38 cellular contexts compared by ENCODE assay signal in genomic region chr13:24860775-24861174, GRCh38.
"Had no signal": no experiment of that assay in that cellular context is flagged by ENCODE, and none has a peak within 500 bp of the region (broad histone marks: within the 10 kb centered on the region; RNA-seq: fewer than 3 reads in every experiment).

No MANE protein-coding gene starts in this region.

- H3K9me3 ChIP-seq: adrenal gland, ascending aorta, body of pancreas, breast epithelium had no signal

- H3K36me3 ChIP-seq: adrenal gland, ascending aorta, brain microvascular endothelial cell, breast epithelium, cardiac muscle cell had no signal

- ATAC-seq: activated naive CD4-positive, alpha-beta T cell treated with anti-CD3 and anti-CD28 coated beads, Interleukin-2, amount 50 U/mL, for 72 hours; activated naive CD8-positive, alpha-beta T cell treated with anti-CD3 and anti-CD28 coated beads, Interleukin-2, amount 50 U/mL, for 24 hours; activated T-cell treated with anti-CD3 and anti-CD28 coated beads, Interleukin-2, amount 50 U/mL, for 4 hours; activated T-cell treated with anti-CD3 and anti-CD28 coated beads, Interleukin-2, amount 50 U/mL, for 72 hours; activated T-helper 17 cell treated with anti-CD3 and anti-CD28 coated beads, Interleukin-2, amount 50 U/mL, for 72 hours; body of pancreas had no signal

- H3K9me3 Mint-ChIP-seq: activated naive CD4-positive, alpha-beta T cell treated with anti-CD3 and anti-CD28 coated beads for 36 hours; activated naive CD4-positive, alpha-beta T cell treated with anti-CD3 and anti-CD28 coated beads, Interleukin-2, amount 10 ng/mL, durations not matched to agents 7 days and 5 days; activated naive CD4-positive, alpha-beta T cell treated with anti-CD3 and anti-CD28 coated beads, Interleukin-2, amount 50 U/mL, for 24 hours; activated naive CD4-positive, alpha-beta T cell treated with anti-CD3 and anti-CD28 coated beads, Interleukin-2, amount 50 U/mL, for 72 hours; activated naive CD8-positive, alpha-beta T cell treated with anti-CD3 and anti-CD28 coated beads for 36 hours; activated naive CD8-positive, alpha-beta T cell treated with anti-CD3 and anti-CD28 coated beads, Interleukin-2, amount 10 ng/mL, durations not matched to agents 7 days and 5 days; activated naive CD8-positive, alpha-beta T cell treated with anti-CD3 and anti-CD28 coated beads, Interleukin-2, amount 50 U/mL, for 24 hours; activated T-cell treated with anti-CD3 and anti-CD28 coated beads, Interleukin-2, amount 50 U/mL, for 24 hours; activated T-cell treated with anti-CD3 and anti-CD28 coated beads, Interleukin-2, amount 50 U/mL, for 4 hours; activated T-cell treated with anti-CD3 and anti-CD28 coated beads, Interleukin-2, amount 50 U/mL, for 72 hours; activated T-helper 1 cell treated with anti-CD3 and anti-CD28 coated beads, Interleukin-12 subunit alpha, Interleukin-12 subunit beta, Interleukin-2, Interleukin-4 antibody, amounts not matched to agents 30 ng/mL and 10 ng/mL and 1 ng/mL, durations not matched to agents 14 hours and 24 hours and 36 hours; activated T-helper 17 cell treated with anti-CD3 and anti-CD28 coated beads, Interleukin-2, amount 50 U/mL, for 72 hours; activated T-helper 2 cell treated with anti-CD3 and anti-CD28 coated beads, Interferon-gamma antibody, Interleukin-2, Interleukin-4, amounts not matched to agents 10 μg/mL and 5 μg/mL and 100 μg/mL, durations not matched to agents 14 hours and 24 hours and 36 hours; brain; central memory CD8-positive, alpha-beta T cell had no signal

- H3K27ac Mint-ChIP-seq: activated naive CD4-positive, alpha-beta T cell treated with anti-CD3 and anti-CD28 coated beads for 36 hours; activated naive CD4-positive, alpha-beta T cell treated with anti-CD3 and anti-CD28 coated beads, Interleukin-2, amount 10 ng/mL, durations not matched to agents 7 days and 5 days; activated naive CD4-positive, alpha-beta T cell treated with anti-CD3 and anti-CD28 coated beads, Interleukin-2, amount 50 U/mL, for 24 hours; activated naive CD4-positive, alpha-beta T cell treated with anti-CD3 and anti-CD28 coated beads, Interleukin-2, amount 50 U/mL, for 72 hours; activated naive CD8-positive, alpha-beta T cell; activated naive CD8-positive, alpha-beta T cell treated with anti-CD3 and anti-CD28 coated beads for 36 hours; activated naive CD8-positive, alpha-beta T cell treated with anti-CD3 and anti-CD28 coated beads, Interleukin-2, amount 10 ng/mL, durations not matched to agents 7 days and 5 days; activated naive CD8-positive, alpha-beta T cell treated with anti-CD3 and anti-CD28 coated beads, Interleukin-2, amount 50 U/mL, for 24 hours; activated T-cell treated with anti-CD3 and anti-CD28 coated beads, Interleukin-2, amount 50 U/mL, for 24 hours; activated T-cell treated with anti-CD3 and anti-CD28 coated beads, Interleukin-2, amount 50 U/mL, for 72 hours; activated T-helper 1 cell treated with anti-CD3 and anti-CD28 coated beads, Interleukin-12 subunit alpha, Interleukin-12 subunit beta, Interleukin-2, Interleukin-4 antibody, amounts not matched to agents 30 ng/mL and 10 ng/mL and 1 ng/mL, durations not matched to agents 14 hours and 24 hours and 36 hours; activated T-helper 17 cell treated with anti-CD3 and anti-CD28 coated beads, Interleukin-2, amount 50 U/mL, for 72 hours; activated T-helper 2 cell treated with anti-CD3 and anti-CD28 coated beads, Interferon-gamma antibody, Interleukin-2, Interleukin-4, amounts not matched to agents 10 μg/mL and 5 μg/mL and 100 μg/mL, durations not matched to agents 14 hours and 24 hours and 36 hours; brain had no signal

- H3K4me3 ChIP-seq: adrenal gland, ascending aorta, body of pancreas, breast epithelium, cardiac muscle cell had no signal

- H3K4me3 Mint-ChIP-seq: activated naive CD4-positive, alpha-beta T cell treated with anti-CD3 and anti-CD28 coated beads for 36 hours; activated naive CD4-positive, alpha-beta T cell treated with anti-CD3 and anti-CD28 coated beads, Interleukin-2, amount 10 ng/mL, durations not matched to agents 7 days and 5 days; activated naive CD4-positive, alpha-beta T cell treated with anti-CD3 and anti-CD28 coated beads, Interleukin-2, amount 50 U/mL, for 24 hours; activated naive CD8-positive, alpha-beta T cell; activated naive CD8-positive, alpha-beta T cell treated with anti-CD3 and anti-CD28 coated beads for 36 hours; activated naive CD8-positive, alpha-beta T cell treated with anti-CD3 and anti-CD28 coated beads, Interleukin-2, amount 10 ng/mL, durations not matched to agents 7 days and 5 days; activated naive CD8-positive, alpha-beta T cell treated with anti-CD3 and anti-CD28 coated beads, Interleukin-2, amount 50 U/mL, for 24 hours; activated T-cell treated with anti-CD3 and anti-CD28 coated beads, Interleukin-2, amount 50 U/mL, for 24 hours; activated T-cell treated with anti-CD3 and anti-CD28 coated beads, Interleukin-2, amount 50 U/mL, for 4 hours; activated T-cell treated with anti-CD3 and anti-CD28 coated beads, Interleukin-2, amount 50 U/mL, for 72 hours; activated T-helper 1 cell treated with anti-CD3 and anti-CD28 coated beads, Interleukin-12 subunit alpha, Interleukin-12 subunit beta, Interleukin-2, Interleukin-4 antibody, amounts not matched to agents 30 ng/mL and 10 ng/mL and 1 ng/mL, durations not matched to agents 14 hours and 24 hours and 36 hours; activated T-helper 17 cell treated with anti-CD3 and anti-CD28 coated beads, Interleukin-2, amount 50 U/mL, for 72 hours; brain; central memory CD8-positive, alpha-beta T cell had no signal

- H3K4me1 Mint-ChIP-seq: activated naive CD4-positive, alpha-beta T cell treated with anti-CD3 and anti-CD28 coated beads, Interleukin-2, amount 10 ng/mL, durations not matched to agents 7 days and 5 days; activated naive CD4-positive, alpha-beta T cell treated with anti-CD3 and anti-CD28 coated beads, Interleukin-2, amount 50 U/mL, for 24 hours; activated naive CD8-positive, alpha-beta T cell treated with anti-CD3 and anti-CD28 coated beads, Interleukin-2, amount 10 ng/mL, durations not matched to agents 7 days and 5 days; activated T-helper 17 cell treated with anti-CD3 and anti-CD28 coated beads, Interleukin-2, amount 50 U/mL, for 72 hours; brain; central memory CD8-positive, alpha-beta T cell had no signal

- H3K4me1 ChIP-seq: adrenal gland, ascending aorta, body of pancreas, breast epithelium had no signal

- DNase-seq: activated effector memory CD4-positive, alpha-beta T cell treated with anti-CD3 and anti-CD28 coated beads, Interleukin-2, amount 50 U/mL, for 16 hours; activated effector memory CD4-positive, alpha-beta T cell treated with Interleukin-2 at 50 U/mL for 16 hours; activated gamma-delta T cell; activated gamma-delta T cell treated with Interleukin-2 at 50 U/mL for 16 hours; activated naive CD4-positive, alpha-beta T cell; activated naive CD4-positive, alpha-beta T cell treated with anti-CD3 and anti-CD28 coated beads for 36 hours; activated naive CD4-positive, alpha-beta T cell treated with anti-CD3 and anti-CD28 coated beads, Interleukin-2, amount 10 ng/mL, durations not matched to agents 7 days and 5 days; activated naive CD4-positive, alpha-beta T cell treated with anti-CD3 and anti-CD28 coated beads, Interleukin-2, amount 50 U/mL, for 16 hours; activated naive CD4-positive, alpha-beta T cell treated with Interleukin-2 at 50 U/mL for 16 hours; activated naive CD8-positive, alpha-beta T cell treated with anti-CD3 and anti-CD28 coated beads for 36 hours; activated naive CD8-positive, alpha-beta T cell treated with anti-CD3 and anti-CD28 coated beads, Interleukin-2, amount 10 ng/mL, durations not matched to agents 7 days and 5 days; activated naive CD8-positive, alpha-beta T cell treated with anti-CD3 and anti-CD28 coated beads, Interleukin-2, amount 50 U/mL, for 24 hours; activated T-cell treated with anti-CD3 and anti-CD28 coated beads, Interleukin-2, amount 50 U/mL, for 1 hour; activated T-cell treated with anti-CD3 and anti-CD28 coated beads, Interleukin-2, amount 50 U/mL, for 24 hours; activated T-cell treated with anti-CD3 and anti-CD28 coated beads, Interleukin-2, amount 50 U/mL, for 4 hours; activated T-cell treated with anti-CD3 and anti-CD28 coated beads, Interleukin-2, amount 50 U/mL, for 48 hours; activated T-cell treated with anti-CD3 and anti-CD28 coated beads, Interleukin-2, amount 50 U/mL, for 72 hours; adrenal gland; amniotic stem cell; amygdala; anterior cingulate cortex; aorta; body of pancreas; brain microvascular endothelial cell; caudate nucleus; central memory CD4-positive, alpha-beta T cell; cerebellar nuclear complex had no signal

- H3K27ac ChIP-seq: adrenal gland, ascending aorta, body of pancreas, brain microvascular endothelial cell, breast epithelium, cardiac muscle cell had no signal

- H3K27me3 ChIP-seq: ascending aorta, body of pancreas, brain microvascular endothelial cell, breast epithelium, cardiac muscle cell had no signal

- H3K36me3 Mint-ChIP-seq: activated naive CD4-positive, alpha-beta T cell treated with anti-CD3 and anti-CD28 coated beads, Interleukin-2, amount 10 ng/mL, durations not matched to agents 7 days and 5 days; activated naive CD4-positive, alpha-beta T cell treated with anti-CD3 and anti-CD28 coated beads, Interleukin-2, amount 50 U/mL, for 24 hours; activated naive CD4-positive, alpha-beta T cell treated with anti-CD3 and anti-CD28 coated beads, Interleukin-2, amount 50 U/mL, for 72 hours; activated naive CD8-positive, alpha-beta T cell; activated naive CD8-positive, alpha-beta T cell treated with anti-CD3 and anti-CD28 coated beads for 36 hours; activated naive CD8-positive, alpha-beta T cell treated with anti-CD3 and anti-CD28 coated beads, Interleukin-2, amount 10 ng/mL, durations not matched to agents 7 days and 5 days; brain had no signal
